In genomic region chr9:133160742-133161541, GRCh38 we compare ENCODE assay signal across 8 cellular contexts. TPM values are rescaled to one million over a fixed set of nuclear protein-coding genes. Genes with fewer than 3 reads are reported as not detected.
DNase-seq lines count a peak whose midpoint lies in the region; ATAC-seq and TF ChIP-seq lines count a peak whose summit lies in the region.

No MANE protein-coding gene starts in this region.

- no peaks in the 10 kb centered on the region for H3K79me2 ChIP-seq in GM23338 (replicated peaks; ENCODE audit: insufficient read depth)

- no peaks in the 10 kb centered on the region for H3K9me2 ChIP-seq in GM23338 (ENCODE audit: insufficient read depth)

- H3K4me3 Mint-ChIP-seq in CD4-positive, alpha-beta T cell = peak overlapping the region; percentile 32
- H3K4me3 Mint-ChIP-seq in GM23338 = no peak overlapping the region
- H3K4me3 Mint-ChIP-seq in activated T-helper 1 cell treated with anti-CD3 and anti-CD28 coated beads, Interleukin-12 subunit alpha, Interleukin-12 subunit beta, Interleukin-2, Interleukin-4 antibody, amounts not matched to agents 30 ng/mL and 10 ng/mL and 1 ng/mL, durations not matched to agents 14 hours and 24 hours and 36 hours = peak overlapping the region; percentile 70
- H3K4me3 Mint-ChIP-seq in progenitor cell of endocrine pancreas (ENCODE audit: low read depth) = no peak overlapping the region

- no peaks in the 10 kb centered on the region for H3K36me3 ChIP-seq in GM23338 (ENCODE audit: insufficient read depth)

- no peaks in the 10 kb centered on the region for H3K27me3 ChIP-seq in CD4-positive, alpha-beta T cell (ENCODE audit: control insufficient read depth, insufficient read depth, low read length)
- H3K27me3 ChIP-seq in GM23338 (ENCODE audit: insufficient read depth) = peaks cover 13% of the 10 kb centered on the region

- H3K27ac ChIP-seq in CD4-positive, alpha-beta T cell (ENCODE audit: low read depth, low read length) = no peak overlapping the region
- H3K27ac ChIP-seq in GM23338 (ENCODE audit: low read depth) = no peak overlapping the region

- no peaks in the 10 kb centered on the region for H3K4me1 ChIP-seq in GM23338 (ENCODE audit: insufficient read depth)

- H3K9me3 Mint-ChIP-seq in CD4-positive, alpha-beta T cell = no peaks in the 10 kb centered on the region
- H3K9me3 Mint-ChIP-seq in GM23338 (no peaks in the 10 kb centered on the region), progenitor cell of endocrine pancreas (ENCODE audit: low read depth) (no peaks in the 10 kb centered on the region)
- H3K9me3 Mint-ChIP-seq in activated T-helper 1 cell treated with anti-CD3 and anti-CD28 coated beads, Interleukin-12 subunit alpha, Interleukin-12 subunit beta, Interleukin-2, Interleukin-4 antibody, amounts not matched to agents 30 ng/mL and 10 ng/mL and 1 ng/mL, durations not matched to agents 14 hours and 24 hours and 36 hours = no peaks in the 10 kb centered on the region

- H3K36me3 Mint-ChIP-seq in CD4-positive, alpha-beta T cell (ENCODE audit: low read depth) = no peaks in the 10 kb centered on the region
- H3K36me3 Mint-ChIP-seq in GM23338 (ENCODE audit: low read depth) (peaks cover 18% of the 10 kb centered on the region; the same call in 1 of the 3 replicates), progenitor cell of endocrine pancreas (ENCODE audit: insufficient read depth) (no peaks in the 10 kb centered on the region)
- peaks cover 12% of the 10 kb centered on the region for H3K36me3 Mint-ChIP-seq in activated T-helper 1 cell treated with anti-CD3 and anti-CD28 coated beads, Interleukin-12 subunit alpha, Interleukin-12 subunit beta, Interleukin-2, Interleukin-4 antibody, amounts not matched to agents 30 ng/mL and 10 ng/mL and 1 ng/mL, durations not matched to agents 14 hours and 24 hours and 36 hours (ENCODE audit: low read depth)

- no peak overlapping the region for H2AFZ ChIP-seq in GM23338

- no peaks in the 10 kb centered on the region for H3F3A ChIP-seq in GM23338 (replicated peaks; ENCODE audit: low read depth)

- H3K27me3 Mint-ChIP-seq in CD4-positive, alpha-beta T cell = no peaks in the 10 kb centered on the region
- peaks cover 24% of the 10 kb centered on the region for H3K27me3 Mint-ChIP-seq in GM23338 (ENCODE audit: insufficient read depth, low read depth, poor library complexity)
- H3K27me3 Mint-ChIP-seq in activated T-helper 1 cell treated with anti-CD3 and anti-CD28 coated beads, Interleukin-12 subunit alpha, Interleukin-12 subunit beta, Interleukin-2, Interleukin-4 antibody, amounts not matched to agents 30 ng/mL and 10 ng/mL and 1 ng/mL, durations not matched to agents 14 hours and 24 hours and 36 hours (ENCODE audit: insufficient read depth) = peaks cover 5% of the 10 kb centered on the region
- H3K27me3 Mint-ChIP-seq in progenitor cell of endocrine pancreas = peaks cover 20% of the 10 kb centered on the region

- ATAC-seq in CD4-positive, alpha-beta T cell (ENCODE audit: poor library complexity) = peak; percentile 80
- ATAC-seq in GM23338 (peak; percentile 16), GM19328 (IDR thresholded peaks at IDR 0.05; ENCODE audit: unreplicated experiment) (no peak), GM21619 (IDR thresholded peaks at IDR 0.05; ENCODE audit: unreplicated experiment) (no peak)

- peak; percentile 81 for TF ChIP-seq CTCF in CD4-positive, alpha-beta T cell (IDR thresholded peaks at IDR 0.05)
- TF ChIP-seq CTCF in GM23338 (conservative IDR thresholded peaks at IDR 0.05; ENCODE audit: low read depth in 2 of 2) (peak; percentile 65 to 72), progenitor cell of endocrine pancreas (IDR thresholded peaks at IDR 0.05; ENCODE audit: unreplicated experiment) (peak; percentile 71)

- H3K27ac Mint-ChIP-seq in CD4-positive, alpha-beta T cell = no peak overlapping the region
- H3K27ac Mint-ChIP-seq in GM23338 (no peak overlapping the region), progenitor cell of endocrine pancreas (no peak overlapping the region)
- H3K27ac Mint-ChIP-seq in activated T-helper 1 cell treated with anti-CD3 and anti-CD28 coated beads, Interleukin-12 subunit alpha, Interleukin-12 subunit beta, Interleukin-2, Interleukin-4 antibody, amounts not matched to agents 30 ng/mL and 10 ng/mL and 1 ng/mL, durations not matched to agents 14 hours and 24 hours and 36 hours = no peak overlapping the region

- POLR2A ChIA-PET in CD4-positive, alpha-beta T cell (lab: Charles Lee) = no interaction called here

- H3K4me3 ChIP-seq in GM23338 = no peak overlapping the region

- no peak overlapping the region for H3K4me2 ChIP-seq in GM23338

- intact Hi-C loops in CD4-positive, alpha-beta T cell (cut with DNase I, micrococcal nuclease) = no loop called here
- intact Hi-C loops in activated T-helper 1 cell treated with anti-CD3 and anti-CD28 coated beads, Interleukin-12 subunit alpha, Interleukin-12 subunit beta, Interleukin-2, Interleukin-4 antibody, amounts not matched to agents 30 ng/mL and 10 ng/mL and 1 ng/mL, durations not matched to agents 14 hours and 24 hours and 36 hours (cut with micrococcal nuclease) = loop anchor here (1.0 kb wide), 1 partner anchor 12 kb away; no protein-coding TSS in a partner anchor

- no peaks in the 10 kb centered on the region for H3K9me3 ChIP-seq in CD4-positive, alpha-beta T cell (ENCODE audit: control insufficient read depth, low read length)

- DNase-seq in CD4-positive, alpha-beta T cell = peak in 4 of 10 experiments; percentile 23 to 32 (median 26)
- peak; percentile 68 for DNase-seq in GM23338 (ENCODE audit: low spot score)
- peak; percentile 26 for DNase-seq in NCI-H774 (lab: John Stamatoyannopoulos, UW)
- DNase-seq in activated T-helper 1 cell treated with anti-CD3 and anti-CD28 coated beads, Interleukin-12 subunit alpha, Interleukin-12 subunit beta, Interleukin-2, Interleukin-4 antibody, amounts not matched to agents 30 ng/mL and 10 ng/mL and 1 ng/mL, durations not matched to agents 14 hours and 24 hours and 36 hours (ENCODE audit: low spot score) = no peak
- peak; percentile 50 for DNase-seq in glomerular visceral epithelial cell (ENCODE audit: extremely low spot score)
- DNase-seq in progenitor cell of endocrine pancreas (ENCODE audit: low spot score, unreplicated experiment) = no peak

- CTCF ChIA-PET in CD4-positive, alpha-beta T cell (lab: Charles Lee) = interaction anchor here (0.6 to 1.7 kb wide), 4 partner anchors 14 to 449 kb away, joined by 3 to 7 read pairs (median 3); no protein-coding TSS in a partner anchor

- H3K4me1 Mint-ChIP-seq in CD4-positive, alpha-beta T cell (ENCODE audit: low read depth) = peaks cover 13% of the 10 kb centered on the region
- H3K4me1 Mint-ChIP-seq in GM23338 (peaks cover 2% of the 10 kb centered on the region; the same call in 2 of the 3 replicates), progenitor cell of endocrine pancreas (ENCODE audit: low read depth) (peaks cover 2% of the 10 kb centered on the region)
- H3K4me1 Mint-ChIP-seq in activated T-helper 1 cell treated with anti-CD3 and anti-CD28 coated beads, Interleukin-12 subunit alpha, Interleukin-12 subunit beta, Interleukin-2, Interleukin-4 antibody, amounts not matched to agents 30 ng/mL and 10 ng/mL and 1 ng/mL, durations not matched to agents 14 hours and 24 hours and 36 hours (ENCODE audit: low read depth) = peaks cover 5% of the 10 kb centered on the region

- no peaks in the 10 kb centered on the region; the same call in 1 of the 2 replicates for H4K20me1 ChIP-seq in GM23338 (replicated peaks; ENCODE audit: insufficient read depth)

TF ChIP-seq in GM23338, 12 proteins besides CTCF, POLR2A, EP300 and RAD21 (continues in another document):
- TF ChIP-seq JUNB (IDR thresholded peaks at IDR 0.05; ENCODE audit: unreplicated experiment) = no peak
- no peak for TF ChIP-seq STAT1 (IDR thresholded peaks at IDR 0.05; ENCODE audit: unreplicated experiment)
- no peak for TF ChIP-seq EZH2 (IDR thresholded peaks at IDR 0.05; ENCODE audit: low read depth, unreplicated experiment)

RNA-seq across cellular contexts. Expression of gene GBGT1, which starts 2.8 kb away (rescaled TPM):
- total RNA-seq in CD4-positive, alpha-beta T cell = 1 to 10 TPM; 1.3 to 1.8 TPM
- 15.7 and 22.4 TPM in 2 replicates for total RNA-seq in GM23338 (2014; rRNA removed; shearing (Covaris generic))
- polyA plus RNA-seq in GM23338 (2016; fragmentation: Nextera tagmentation; extraction: Ambion mirVana) = 3.7 and 4.9 TPM in 2 replicates
- 8.6 and 9.4 TPM in 2 replicates for total RNA-seq in activated T-helper 1 cell treated with anti-CD3 and anti-CD28 coated beads, Interleukin-12 subunit alpha, Interleukin-12 subunit beta, Interleukin-2, Interleukin-4 antibody, amounts not matched to agents 30 ng/mL and 10 ng/mL and 1 ng/mL, durations not matched to agents 14 hours and 24 hours and 36 hours
- total RNA-seq in progenitor cell of endocrine pancreas = 5.2 and 7.3 TPM in 2 replicates

RNA-seq across cellular contexts. Expression of gene RALGDS, which starts 39.9 kb away (rescaled TPM):
- 100 to 1,000 TPM; 166 to 168 TPM for total RNA-seq in CD4-positive, alpha-beta T cell
- 15.5 and 20.3 TPM in 2 replicates for total RNA-seq in GM23338 (2014; rRNA removed; shearing (Covaris generic))
- 6.1 and 8.6 TPM in 2 replicates for polyA plus RNA-seq in GM23338 (2016; fragmentation: Nextera tagmentation; extraction: Ambion mirVana)
- total RNA-seq in activated T-helper 1 cell treated with anti-CD3 and anti-CD28 coated beads, Interleukin-12 subunit alpha, Interleukin-12 subunit beta, Interleukin-2, Interleukin-4 antibody, amounts not matched to agents 30 ng/mL and 10 ng/mL and 1 ng/mL, durations not matched to agents 14 hours and 24 hours and 36 hours = 88.7 and 94.4 TPM in 2 replicates
- total RNA-seq in progenitor cell of endocrine pancreas = 82.3 and 84.6 TPM in 2 replicates

RNA-seq across cellular contexts. Expression of gene OBP2B, which starts 48.1 kb away (rescaled TPM):
- not detected for total RNA-seq in CD4-positive, alpha-beta T cell
- total RNA-seq in GM23338 (2014; rRNA removed; shearing (Covaris generic)) = not detected in 2 replicates
- polyA plus RNA-seq in GM23338 (2016; fragmentation: Nextera tagmentation; extraction: Ambion mirVana) = not detected in 2 replicates
- not detected in 2 replicates for total RNA-seq in activated T-helper 1 cell treated with anti-CD3 and anti-CD28 coated beads, Interleukin-12 subunit alpha, Interleukin-12 subunit beta, Interleukin-2, Interleukin-4 antibody, amounts not matched to agents 30 ng/mL and 10 ng/mL and 1 ng/mL, durations not matched to agents 14 hours and 24 hours and 36 hours
- total RNA-seq in progenitor cell of endocrine pancreas = not detected in 2 replicates

Comparison
In these comparisons a context has a peak if more than half of its experiments do, and no peak if none do; other contexts are left out.
1. ATAC-seq: peak in CD4-positive, alpha-beta T cell (single experiment) and GM23338 (single experiment); none in GM19328 (single experiment) and GM21619 (single experiment).
2. DNase-seq: peak in GM23338 (single experiment), NCI-H774 (single experiment) and glomerular visceral epithelial cell (single experiment); none in activated T-helper 1 cell treated with anti-CD3 and anti-CD28 coated beads, Interleukin-12 subunit alpha, Interleukin-12 subunit beta, Interleukin-2, Interleukin-4 antibody, amounts not matched to agents 30 ng/mL and 10 ng/mL and 1 ng/mL, durations not matched to agents 14 hours and 24 hours and 36 hours (single experiment) and progenitor cell of endocrine pancreas (single experiment).
3. H3K4me3 Mint-ChIP-seq: peak in CD4-positive, alpha-beta T cell (single experiment) and activated T-helper 1 cell treated with anti-CD3 and anti-CD28 coated beads, Interleukin-12 subunit alpha, Interleukin-12 subunit beta, Interleukin-2, Interleukin-4 antibody, amounts not matched to agents 30 ng/mL and 10 ng/mL and 1 ng/mL, durations not matched to agents 14 hours and 24 hours and 36 hours (single experiment); none in GM23338 (single experiment) and progenitor cell of endocrine pancreas (single experiment).
4. Peak in every context shown above with its lines, with median percentiles within 50 percentile points of each other: CTCF ChIP-seq.